In genomic region chr20:64055893-64056638, GRCh38 we compare ENCODE assay signal across 7 cellular contexts. TPM values are rescaled to one million over a fixed set of nuclear protein-coding genes. Genes with fewer than 3 reads are reported as not detected.
A peak's percentile ranks its signal among the peaks of the same experiment; 100 is the strongest.
DNase-seq lines count a peak whose midpoint lies in the region; ATAC-seq and TF ChIP-seq lines count a peak whose summit lies in the region.
"Had no signal": no experiment of that assay in that cellular context is flagged by ENCODE, and none has a peak within 500 bp of the region (broad histone marks: within the 10 kb centered on the region; RNA-seq: fewer than 3 reads in every experiment).

No MANE protein-coding gene starts in this region.

- in situ Hi-C loops in mammary epithelial cell (cut with MboI; ENCODE audit: low sequenced_read_pairs in 2 of 2): no loop called here

- dilution Hi-C loops in mammary epithelial cell (cut with HindIII; ENCODE audit: low sequenced_read_pairs): no loop called here

- no peaks in the 10 kb centered on the region for H3K79me2 ChIP-seq in mammary epithelial cell (ENCODE audit: insufficient read depth, low read length)

- H3K4me3 Mint-ChIP-seq in MCF 10A (ENCODE audit: unreplicated experiment): no peak overlapping the region
- no peak overlapping the region for H3K4me3 Mint-ChIP-seq in activated T-cell treated with anti-CD3 and anti-CD28 coated beads, Interleukin-2, amount 50 U/mL, for 72 hours
- H3K4me3 Mint-ChIP-seq: HFFc6 had no signal

- POLR2A ChIA-PET in MCF 10A (lab: Yijun Ruan, JAX): interaction anchor here (0.6 kb wide), 1 partner anchor 742 kb away, joined by 3 read pairs; no protein-coding TSS in a partner anchor

- no peak overlapping the region for H3K4me2 ChIP-seq in mammary epithelial cell (ENCODE audit: insufficient read depth, low read depth, low read length)

- no peaks in the 10 kb centered on the region for H3K9me3 ChIP-seq in mammary epithelial cell (replicated peaks; ENCODE audit: insufficient read depth, low read length)

- intact Hi-C loops in MCF 10A (cut with micrococcal nuclease) (no loop called here), mammary epithelial cell (cut with micrococcal nuclease) (loop anchor here (5.0 kb wide), 1 partner anchor 474 kb away; no protein-coding TSS in a partner anchor)

- no peak overlapping the region for H3K27ac Mint-ChIP-seq in MCF 10A (ENCODE audit: low read depth, unreplicated experiment)
- H3K27ac Mint-ChIP-seq in activated T-cell treated with anti-CD3 and anti-CD28 coated beads, Interleukin-2, amount 50 U/mL, for 72 hours: no peak overlapping the region
- H3K27ac Mint-ChIP-seq: HFFc6 had no signal

- peaks cover 13% of the 10 kb centered on the region for H3K4me1 Mint-ChIP-seq in MCF 10A (ENCODE audit: insufficient read depth, unreplicated experiment)
- peaks cover 23% of the 10 kb centered on the region for H3K4me1 Mint-ChIP-seq in activated T-cell treated with anti-CD3 and anti-CD28 coated beads, Interleukin-2, amount 50 U/mL, for 72 hours (ENCODE audit: low read depth)

- H3K9me3 Mint-ChIP-seq in MCF 10A (ENCODE audit: unreplicated experiment): no peaks in the 10 kb centered on the region
- H3K9me3 Mint-ChIP-seq in activated T-cell treated with anti-CD3 and anti-CD28 coated beads, Interleukin-2, amount 50 U/mL, for 72 hours: no peaks in the 10 kb centered on the region
- H3K9me3 Mint-ChIP-seq: HFFc6 had no signal

- CTCF ChIA-PET in MCF 10A (lab: Yijun Ruan, JAX): interaction anchor here (1.2 to 13.7 kb wide), 3 partner anchors 7 to 75 kb away, joined by 4 to 284 read pairs (median 31); partner anchors contain the start of genes C20orf204, PRPF6 and SAMD10
- CTCF ChIA-PET in mammary epithelial cell (lab: Charles Lee; ENCODE audit: low non-redundant PET): no interaction called here

- DNase-seq in MCF 10A (ENCODE audit: unreplicated experiment) (peak; percentile 34), mammary epithelial cell (no peak), islet precursor cell (peak; percentile 80), nucleus accumbens (lab: John Stamatoyannopoulos, UW) (no peak)
- DNase-seq in activated CD4-positive, alpha-beta T cell treated with anti-CD3 and anti-CD28 coated beads, Interleukin-2, amount 50 U/mL, for 1 hour: no peak
- no peak for DNase-seq in activated T-cell treated with anti-CD3 and anti-CD28 coated beads, Interleukin-2, amount 50 U/mL, for 72 hours
- DNase-seq: HFFc6 had no signal

- H3K27me3 ChIP-seq in mammary epithelial cell (ENCODE audit: insufficient read depth, low read length): no peaks in the 10 kb centered on the region

- no peak overlapping the region for H2AFZ ChIP-seq in mammary epithelial cell (ENCODE audit: low read depth, low read length)

- H3K36me3 Mint-ChIP-seq in MCF 10A (ENCODE audit: insufficient read depth, unreplicated experiment): no peaks in the 10 kb centered on the region
- H3K36me3 Mint-ChIP-seq in activated T-cell treated with anti-CD3 and anti-CD28 coated beads, Interleukin-2, amount 50 U/mL, for 72 hours (ENCODE audit: insufficient read depth in 2 of 2): no peaks in the 10 kb centered on the region

- no peaks in the 10 kb centered on the region for H4K20me1 ChIP-seq in mammary epithelial cell (ENCODE audit: insufficient read depth, low read length)

- no peak for TF ChIP-seq CTCF in MCF 10A (IDR thresholded peaks at IDR 0.05; ENCODE audit: unreplicated experiment)
- no peak for TF ChIP-seq CTCF in mammary epithelial cell (conservative IDR thresholded peaks at IDR 0.05 in 1 of 2, IDR thresholded peaks at IDR 0.05 in 1 of 2; ENCODE audit: extremely low read depth in 1 of 2, insufficient read depth in 1 of 2, low read depth in 1 of 2, low read length in 2 of 2)

- H3K4me3 ChIP-seq in mammary epithelial cell (replicated peaks in 1 of 3; ENCODE audit: insufficient read depth in 1 of 3, low read depth in 2 of 3, low read length in 3 of 3): no peak overlapping the region

- BruUV-seq in MCF 10A (replicated peaks; lab: Mats Ljungman, UMichigan): no TSS peak
- BruUV-seq in mammary epithelial cell (replicated peaks; lab: Mats Ljungman, UMichigan): no TSS peak

- no peak overlapping the region for H3K9ac ChIP-seq in mammary epithelial cell (ENCODE audit: insufficient read depth, low read length)

- 44% methylated on average over 10 of the region's 22 CpGs for WGBS in mammary epithelial cell (ENCODE audit: low coverage, missing lambda C conversion rate)

- H3K36me3 ChIP-seq in mammary epithelial cell (ENCODE audit: insufficient read depth, low read length): no peaks in the 10 kb centered on the region

- H3K27me3 Mint-ChIP-seq in MCF 10A (ENCODE audit: insufficient read depth, unreplicated experiment): no peaks in the 10 kb centered on the region
- peaks cover 14% of the 10 kb centered on the region for H3K27me3 Mint-ChIP-seq in activated T-cell treated with anti-CD3 and anti-CD28 coated beads, Interleukin-2, amount 50 U/mL, for 72 hours (ENCODE audit: low read depth)

- ATAC-seq in activated T-cell treated with anti-CD3 and anti-CD28 coated beads, Interleukin-2, amount 50 U/mL, for 72 hours (replicated peaks in 1 of 2): no peak

- H3K4me1 ChIP-seq in mammary epithelial cell (ENCODE audit: insufficient read depth, low read length): peaks cover 14% of the 10 kb centered on the region

- no peak overlapping the region for H3K27ac ChIP-seq in mammary epithelial cell (ENCODE audit: insufficient read depth, low read depth, low read length)

RNA-seq across cellular contexts. Expression of gene SOX18, which starts 6.6 kb away (rescaled TPM):
- total RNA-seq in MCF 10A (2022) (0.16 and 0.22 TPM in 2 replicates), mammary epithelial cell (under 1 TPM in 1 of 2 donors, not detected in 1; 0.16 TPM)
- not detected for polyA plus RNA-seq in mammary epithelial cell
- not detected for polyA minus RNA-seq in mammary epithelial cell
- total RNA-seq in activated T-cell treated with anti-CD3 and anti-CD28 coated beads, Interleukin-2, amount 50 U/mL, for 72 hours: under 1 TPM; 0.46 to 0.72 TPM

RNA-seq across cellular contexts. Expression of gene TCEA2, which starts 6.9 kb away (rescaled TPM):
- total RNA-seq in MCF 10A (2022) (30.8 and 39.7 TPM in 2 replicates), mammary epithelial cell (10 to 100 TPM; 15.7 to 37.9 TPM)
- polyA plus RNA-seq in mammary epithelial cell: 15.6 TPM
- polyA minus RNA-seq in mammary epithelial cell: 26.4 TPM
- total RNA-seq in activated T-cell treated with anti-CD3 and anti-CD28 coated beads, Interleukin-2, amount 50 U/mL, for 72 hours: 10 to 100 TPM; 55.5 to 61.6 TPM

RNA-seq across cellular contexts. Expression of gene C20orf204, which starts 20.1 kb away (rescaled TPM):
- total RNA-seq in MCF 10A (2022): 1.1 and 2.0 TPM in 2 replicates
- 1 to 10 TPM in 1 of 2 donors, under 1 TPM in 1; 0.67 to 1.0 TPM for total RNA-seq in mammary epithelial cell
- 0.03 TPM for polyA plus RNA-seq in mammary epithelial cell
- not detected for polyA minus RNA-seq in mammary epithelial cell
- 10 to 100 TPM; 28.6 to 35.6 TPM for total RNA-seq in activated T-cell treated with anti-CD3 and anti-CD28 coated beads, Interleukin-2, amount 50 U/mL, for 72 hours

RNA-seq across cellular contexts. Expression of gene RGS19, which starts 23.3 kb away (rescaled TPM):
- total RNA-seq in MCF 10A (2022) (8.2 and 8.8 TPM in 2 replicates), mammary epithelial cell (10 to 100 TPM in 1 of 2 donors, 1 to 10 TPM in 1; 9.5 to 15.9 TPM)
- polyA plus RNA-seq in mammary epithelial cell: 13.9 TPM
- polyA minus RNA-seq in mammary epithelial cell: 8.8 TPM
- total RNA-seq in activated T-cell treated with anti-CD3 and anti-CD28 coated beads, Interleukin-2, amount 50 U/mL, for 72 hours: 10 to 100 TPM; 38.1 to 40.0 TPM

RNA-seq across cellular contexts. Expression of gene OPRL1, which starts 23.8 kb away (rescaled TPM):
- total RNA-seq in MCF 10A (2022): 0.12 and 0.15 TPM in 2 replicates
- total RNA-seq in mammary epithelial cell: under 1 TPM; 0.38 to 0.50 TPM
- 0.24 TPM for polyA plus RNA-seq in mammary epithelial cell
- polyA minus RNA-seq in mammary epithelial cell: 0.21 TPM
- total RNA-seq in activated T-cell treated with anti-CD3 and anti-CD28 coated beads, Interleukin-2, amount 50 U/mL, for 72 hours: 1 to 10 TPM; 1.3 to 1.7 TPM

Comparison
In these comparisons a context has a peak if more than half of its experiments do, and no peak if none do; other contexts are left out.
1. DNase-seq: peak in MCF 10A (single experiment) and islet precursor cell (single experiment); none in mammary epithelial cell (single experiment), activated CD4-positive, alpha-beta T cell treated with anti-CD3 and anti-CD28 coated beads, Interleukin-2, amount 50 U/mL, for 1 hour (single experiment), activated T-cell treated with anti-CD3 and anti-CD28 coated beads, Interleukin-2, amount 50 U/mL, for 72 hours (0 of 2) and nucleus accumbens (0 of 56).